Comparison of ENCODE assay signal across 8 cellular contexts in the genomic region with DNA sequence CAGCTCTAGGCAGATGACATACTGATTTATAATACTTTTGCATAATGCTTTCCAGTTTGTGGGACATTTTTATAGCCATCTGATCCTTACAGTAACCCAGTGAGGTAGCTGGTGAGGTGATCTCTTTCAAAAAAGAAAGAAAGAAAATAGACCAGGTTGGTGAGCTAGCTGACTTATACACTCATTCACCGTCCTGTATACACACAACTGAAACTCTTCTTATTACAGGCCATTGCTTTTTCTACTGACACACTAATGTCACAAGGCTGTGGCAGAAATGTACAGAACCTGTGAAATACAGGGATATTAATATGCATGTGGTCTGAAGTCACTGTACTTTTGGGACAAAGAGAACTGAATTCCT.
DNase-seq lines count a peak whose midpoint lies in the region; ATAC-seq and TF ChIP-seq lines count a peak whose summit lies in the region.
"Had no signal": no experiment of that assay in that cellular context is flagged by ENCODE, and none has a peak within 500 bp of the region (broad histone marks: within the 10 kb centered on the region; RNA-seq: fewer than 3 reads in every experiment).

No MANE protein-coding gene starts in this region.

- H3K9me3 ChIP-seq in sigmoid colon: no peaks in the 10 kb centered on the region

- H3K4me1 ChIP-seq in sigmoid colon: peaks cover 0 to 77% (median 52%) of the 10 kb centered on the region in 4 donors

- H3K4me1 Mint-ChIP-seq in activated naive CD8-positive, alpha-beta T cell treated with anti-CD3 and anti-CD28 coated beads for 36 hours: peaks cover 88% of the 10 kb centered on the region

- DNase-seq in GM13977 (ENCODE audit: low spot score): peak; percentile 55
- DNase-seq in activated naive CD8-positive, alpha-beta T cell treated with anti-CD3 and anti-CD28 coated beads for 36 hours: no peak
- DNase-seq in sigmoid colon: no peak
- DNase-seq in ecto neural progenitor cell (ENCODE audit: low spot score): no peak
- DNase-seq in stimulated activated naive CD4-positive, alpha-beta T cell treated with Interleukin-2 at 50 U/mL for 16 hours (lab: John Stamatoyannopoulos, UW): no peak
- DNase-seq in NCI-H524 treated with DMSO at 0.1 percent for 48 hours (lab: John Stamatoyannopoulos, UW): no peak

- peaks cover 79% of the 10 kb centered on the region for H3K36me3 Mint-ChIP-seq in activated naive CD8-positive, alpha-beta T cell treated with anti-CD3 and anti-CD28 coated beads for 36 hours

- peaks cover 0 to 13% (median 0%) of the 10 kb centered on the region in 4 donors for H3K36me3 ChIP-seq in sigmoid colon

- TF ChIP-seq CTCF in GM13977 (IDR thresholded peaks at IDR 0.05; ENCODE audit: extremely low read depth, insufficient read depth, missing control alignments) (no peak), sigmoid colon (IDR thresholded peaks at IDR 0.05) (no peak)

- peaks cover 3% of the 10 kb centered on the region for H3K9me3 Mint-ChIP-seq in activated naive CD8-positive, alpha-beta T cell treated with anti-CD3 and anti-CD28 coated beads for 36 hours

- TF ChIP-seq EP300 in sigmoid colon (IDR thresholded peaks at IDR 0.05): no peak

- H3K4me3 ChIP-seq in sigmoid colon: no peak overlapping the region
- H3K4me3 ChIP-seq: lung had no signal

- TF ChIP-seq POLR2A in sigmoid colon (IDR thresholded peaks at IDR 0.05): no peak

- H3K27me3 Mint-ChIP-seq in activated naive CD8-positive, alpha-beta T cell treated with anti-CD3 and anti-CD28 coated beads for 36 hours: no peaks in the 10 kb centered on the region

- in situ Hi-C loops in GM13977 (cut with MboI; ENCODE audit: low pct_unique_long_range_greater_than_20kb, low sequenced_read_pairs, unreplicated experiment): no loop called here

- H3K27ac Mint-ChIP-seq in activated naive CD8-positive, alpha-beta T cell treated with anti-CD3 and anti-CD28 coated beads for 36 hours: peak overlapping the region; percentile 100

- no peaks in the 10 kb centered on the region for H3K27me3 ChIP-seq in sigmoid colon

- H3K27ac ChIP-seq in sigmoid colon: peak overlapping the region; percentile 57 to 86 (median 76)

- WGBS in sigmoid colon, 2 donors: 55 to 76% methylated on average over 1 of the region's 1 CpG

- peak overlapping the region; percentile 70 for H3K4me3 Mint-ChIP-seq in activated naive CD8-positive, alpha-beta T cell treated with anti-CD3 and anti-CD28 coated beads for 36 hours

- peak; percentile 23 for ATAC-seq in HG02623 (IDR thresholded peaks at IDR 0.05; ENCODE audit: unreplicated experiment)

- intact Hi-C loops in sigmoid colon (cut with DNase I): loop anchor here (5.0 kb wide), 1 partner anchor 107 kb away; no protein-coding TSS in a partner anchor
